ENCODE assay signal across 19 cellular contexts in the genomic region with DNA sequence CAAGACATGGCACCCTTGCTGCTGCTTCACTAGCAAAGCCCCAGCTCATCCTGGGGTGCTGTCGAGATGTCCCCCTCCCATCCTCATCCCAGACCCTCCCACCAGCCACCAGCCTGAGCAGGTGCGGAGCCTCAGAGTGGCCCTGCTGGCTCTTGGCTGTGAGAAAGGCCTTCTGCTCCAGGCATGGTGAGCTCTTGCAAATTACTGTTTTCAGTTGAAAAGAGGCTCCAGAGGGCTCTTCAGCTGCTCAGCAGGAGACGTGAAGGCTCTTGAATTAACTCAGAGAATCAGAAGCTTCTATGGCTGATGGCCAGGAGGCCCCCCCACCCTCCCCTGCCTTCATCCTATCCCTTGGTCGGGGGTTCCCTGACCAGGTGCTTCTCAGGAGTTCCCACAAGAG. TPM values are rescaled to one million over a fixed set of nuclear protein-coding genes. Genes with fewer than 3 reads are reported as not detected.
"Had no signal": no experiment of that assay in that cellular context is flagged by ENCODE, and none has a peak within 500 bp of the region (broad histone marks: within the 10 kb centered on the region; RNA-seq: fewer than 3 reads in every experiment).

No MANE protein-coding gene starts in this region.

- ATAC-seq: activated T-helper 17 cell treated with anti-CD3 and anti-CD28 coated beads, Interleukin-2, amount 50 U/mL, for 72 hours; left cardiac atrium; lower lobe of right lung; stimulated activated memory B cell treated with anti-CD40 and anti-IgM and Interleukin-4, amounts not matched to agents 10 μg/mL and 1 μg/mL and 100 μg/mL, for 72 hours had no signal

- H3K9me3 ChIP-seq: adrenal gland, lower lobe of right lung, neutrophil, right atrium auricular region, transverse colon had no signal

- DNase-seq: activated B cell treated with CpG ODN at 0.5 μM for 24 hours; activated CD4-positive, alpha-beta T cell treated with anti-CD3 and anti-CD28 coated beads, Interleukin-2, amount 10 ng/mL, durations not matched to agents 24 days and 14 days; activated naive CD4-positive, alpha-beta T cell treated with anti-CD3 and anti-CD28 coated beads, Interleukin-2, amount 10 ng/mL, durations not matched to agents 7 days and 5 days; adrenal gland; effector CD8-positive, alpha-beta T cell; hypothalamus; left cardiac atrium; lower lobe of right lung; midbrain; posterior cingulate gyrus; transverse colon had no signal

- H3K4me3 ChIP-seq: adrenal gland, coronary artery, lower lobe of right lung, right atrium auricular region, smooth muscle cell, transverse colon had no signal

- H3K4me1 ChIP-seq: adrenal gland, lower lobe of right lung, right atrium auricular region, transverse colon had no signal

- H3K27ac ChIP-seq: adrenal gland, coronary artery, epithelial cell of prostate, lower lobe of right lung, neutrophil, right atrium auricular region, transverse colon had no signal

- H3K36me3 ChIP-seq: adrenal gland, lower lobe of right lung, neutrophil, right atrium auricular region, transverse colon had no signal

- H3K27me3 ChIP-seq: adrenal gland, right atrium auricular region, transverse colon had no signal

RNA-seq across cellular contexts. Expression of gene WSCD2, which starts 44.1 kb away (rescaled TPM):
- total RNA-seq: activated CD4-positive, alpha-beta T cell treated with anti-CD3 and anti-CD28 coated beads, Interleukin-2, amount 10 ng/mL, durations not matched to agents 24 days and 14 days; activated T-helper 17 cell treated with anti-CD3 and anti-CD28 coated beads, Interleukin-2, amount 50 U/mL, for 72 hours; glomerular endothelial cell had no signal
